Comparison of ENCODE assay signal across 8 cellular contexts in genomic region chr17:28571255-28572122, GRCh38. TPM values are rescaled to one million over a fixed set of nuclear protein-coding genes. Genes with fewer than 3 reads are reported as not detected.
DNase-seq lines count a peak whose midpoint lies in the region; ATAC-seq and TF ChIP-seq lines count a peak whose summit lies in the region.

Gene PIGS (minus strand): TSS chr17:28571524. CDS start chr17:28571496, 28 bp downstream.

- H3K4me1 ChIP-seq in Caco-2, result peaks cover 24% of the 10 kb centered on the region
- peaks cover 6% of the 10 kb centered on the region; the same call in 1 of the 2 replicates for H3K4me1 ChIP-seq in HUES6 (ENCODE audit: control insufficient read depth, insufficient read depth, low read length)
- H3K4me1 ChIP-seq in OCI-LY1 (ENCODE audit: insufficient read depth, low read length, severe bottlenecking), result peaks cover 54% of the 10 kb centered on the region
- peaks cover 4% of the 10 kb centered on the region for H3K4me1 ChIP-seq in mesodermal cell (ENCODE audit: control insufficient read depth, insufficient read depth, low read length, poor library complexity, severe bottlenecking)

- TF ChIP-seq CTCF in Caco-2 (IDR thresholded peaks at IDR 0.05; ENCODE audit: insufficient read depth in 1 of 2, low read depth in 1 of 2, low read length in 1 of 2, severe bottlenecking in 1 of 2, unreplicated experiment in 1 of 2), result no peak
- TF ChIP-seq CTCF in OCI-LY1 (IDR thresholded peaks at IDR 0.05; ENCODE audit: low read length), result no peak

- peak; percentile 72 for ATAC-seq in GM21390 (IDR thresholded peaks at IDR 0.05; ENCODE audit: unreplicated experiment)

- H3K36me3 Mint-ChIP-seq in Caco-2 (ENCODE audit: insufficient read depth, unreplicated experiment), result peaks cover 14% of the 10 kb centered on the region

- POLR2A ChIA-PET in Caco-2 (lab: Charles Lee), result interaction anchor here (0.6 to 2.2 kb wide), 10 partner anchors 21 to 205 kb away, joined by 3 to 8 read pairs (median 4); partner anchors contain the start of genes BLTP2, RPL23A, SDF2 and SUPT6H

- peak within 1 kb of the TSS; percentile 60; the same call in 1 of the 2 replicates for H3K27ac ChIP-seq in HUES6 (ENCODE audit: low read depth, low read length)
- H3K27ac ChIP-seq in OCI-LY1 (ENCODE audit: low read depth, low read length, poor library complexity, severe bottlenecking), result peak within 1 kb of the TSS; percentile 55
- peak within 1 kb of the TSS; percentile 10 for H3K27ac ChIP-seq in mesodermal cell (ENCODE audit: low read depth, low read length, severe bottlenecking)

- H3K4me3 ChIP-seq in Caco-2 (ENCODE audit: low read depth, low read length) (peak within 1 kb of the TSS; percentile 62), HUES6 (ENCODE audit: low read depth, low read length) (peak within 1 kb of the TSS; percentile 82), OCI-LY1 (ENCODE audit: low read depth, low read length, poor library complexity, severe bottlenecking) (peak within 1 kb of the TSS; percentile 91), mesodermal cell (ENCODE audit: extremely low read depth, insufficient read depth, low read length, poor library complexity, severe bottlenecking) (peak within 1 kb of the TSS; percentile 93)

- in situ Hi-C loops in endometrial microvascular endothelial cells (cut with HindIII; ENCODE audit: inconsistent ontology term, low pct_unique_long_range_greater_than_20kb, low sequenced_read_pairs), result no loop called here

- no peaks in the 10 kb centered on the region for H3K27me3 Mint-ChIP-seq in Caco-2 (ENCODE audit: insufficient read depth, unreplicated experiment)

- intact Hi-C loops in Caco-2 (cut with micrococcal nuclease; ENCODE audit: unreplicated experiment), result loop anchor here (10.0 kb wide), 1 partner anchor 237 kb away; the partner anchor contains the start of genes IFT20 and TNFAIP1

- H3K9me3 Mint-ChIP-seq in Caco-2 (ENCODE audit: unreplicated experiment), result no peaks in the 10 kb centered on the region

- peak within 1 kb of the TSS; percentile 76 for H3K4me2 ChIP-seq in OCI-LY1 (ENCODE audit: low read length)

- peak within 1 kb of the TSS; percentile 89 for H3K4me3 Mint-ChIP-seq in Caco-2 (ENCODE audit: unreplicated experiment)

- H3K9me2 ChIP-seq in OCI-LY1 (ENCODE audit: low read depth, low read length), result no peaks in the 10 kb centered on the region

- no peaks in the 10 kb centered on the region for H3K36me3 ChIP-seq in Caco-2 (ENCODE audit: control insufficient read depth, insufficient read depth, low read length)
- H3K36me3 ChIP-seq in HUES6 (ENCODE audit: control insufficient read depth, insufficient read depth, low read length), result peaks cover 20% of the 10 kb centered on the region
- H3K36me3 ChIP-seq in OCI-LY1 (ENCODE audit: insufficient read depth, low read length), result peaks cover 33% of the 10 kb centered on the region; the same call in 1 of the 2 replicates
- peaks cover 12% of the 10 kb centered on the region for H3K36me3 ChIP-seq in mesodermal cell (ENCODE audit: control insufficient read depth, insufficient read depth, low read length)

- no peaks in the 10 kb centered on the region for H4K20me1 ChIP-seq in OCI-LY1 (ENCODE audit: insufficient read depth, low read length)

- peak within 1 kb of the TSS; percentile 85 for H3K27ac Mint-ChIP-seq in Caco-2 (ENCODE audit: unreplicated experiment)

- BruUV-seq in Caco-2 (replicated peaks; lab: Mats Ljungman, UMichigan), result TSS peak; percentile 88

- no peaks in the 10 kb centered on the region for H3F3A ChIP-seq in OCI-LY1 (ENCODE audit: insufficient read depth, low read length)

- WGBS in mesodermal cell (ENCODE audit: insufficient coverage in 2 of 2), 2 experiments, result 2% methylated on average over 41 to 46 of the region's 57 CpGs

- peaks cover 19% of the 10 kb centered on the region for H3K4me1 Mint-ChIP-seq in Caco-2 (ENCODE audit: low read depth, unreplicated experiment)

- peak within 1 kb of the TSS; percentile 77 for H3K9ac ChIP-seq in HUES6 (ENCODE audit: low read length)
- H3K9ac ChIP-seq in OCI-LY1 (ENCODE audit: low read length), result peak within 1 kb of the TSS; percentile 81

- peak; percentile 97 for DNase-seq in Caco-2
- DNase-seq in activated CD8-positive, alpha-beta memory T cell treated with anti-CD3 and anti-CD28 coated beads, Interleukin-2, amount 50 U/mL, for 4 hours, result peak; percentile 88
- peak; percentile 79 for DNase-seq in stimulated activated CD8-positive, alpha-beta memory T cell treated with anti-CD3 and anti-CD28 coated beads, Interleukin-15, amount 100 ng/mL, for 24 hours (ENCODE audit: low read depth)

- peak within 1 kb of the TSS; percentile 25; the same call in 1 of the 2 replicates for H2AFZ ChIP-seq in OCI-LY1 (ENCODE audit: low read length)

- H3K27me3 ChIP-seq in Caco-2 (replicated peaks; ENCODE audit: control insufficient read depth, insufficient read depth, low read length) (no peaks in the 10 kb centered on the region), HUES6 (ENCODE audit: control insufficient read depth, insufficient read depth, low read length) (peaks cover 7% of the 10 kb centered on the region), OCI-LY1 (ENCODE audit: insufficient read depth, low read length) (no peaks in the 10 kb centered on the region)

- CTCF ChIA-PET in Caco-2 (lab: Charles Lee), result interaction anchor here (0.7 to 2.0 kb wide), 8 partner anchors 19 to 236 kb away, joined by 3 to 6 read pairs (median 4); partner anchors contain the start of genes BLTP2, IFT20, RPL23A and TNFAIP1

- peaks cover 8% of the 10 kb centered on the region for H3K79me2 ChIP-seq in OCI-LY1 (ENCODE audit: insufficient read depth, low read length)

- no peaks in the 10 kb centered on the region for H3K9me3 ChIP-seq in Caco-2
- no peaks in the 10 kb centered on the region for H3K9me3 ChIP-seq in HUES6 (ENCODE audit: control insufficient read depth, insufficient read depth, low read depth, low read length)
- no peaks in the 10 kb centered on the region for H3K9me3 ChIP-seq in OCI-LY1 (ENCODE audit: low read length)
- no peaks in the 10 kb centered on the region for H3K9me3 ChIP-seq in mesodermal cell (ENCODE audit: control insufficient read depth, low read length)

RNA-seq across cellular contexts. Expression of gene PIGS, which starts in this region (rescaled TPM):
- 78.2 and 99.6 TPM in 2 replicates for total RNA-seq in Caco-2 (2022)
- total RNA-seq in endometrial microvascular endothelial cells (ENCODE audit: inconsistent ontology term), result 69.2 TPM
- polyA plus RNA-seq in mesodermal cell (2013, experiment 1 of 2), result 62.7 TPM
- 65.7 TPM for polyA plus RNA-seq in mesodermal cell (2013, experiment 2 of 2)

Comparison
In these comparisons a context has a peak if more than half of its experiments do, and no peak if none do; other contexts are left out.
1. Peak in every context shown above with its lines: DNase-seq, ATAC-seq, H3K4me3 ChIP-seq and H3K27ac ChIP-seq.
2. H3K27ac ChIP-seq: peak in every context shown above with its lines; median percentile 60 in HUES6; 55 in OCI-LY1; 10 in mesodermal cell.